ENCODE assay signal across 10 cellular contexts in genomic region chr19:28289294-28290063, GRCh38.
A peak's percentile ranks its signal among the peaks of the same experiment; 100 is the strongest.
DNase-seq lines count a peak whose midpoint lies in the region; ATAC-seq and TF ChIP-seq lines count a peak whose summit lies in the region.
"Had no signal": no experiment of that assay in that cellular context is flagged by ENCODE, and none has a peak within 500 bp of the region (broad histone marks: within the 10 kb centered on the region; RNA-seq: fewer than 3 reads in every experiment).

No MANE protein-coding gene starts in this region.

- H3K4me1 ChIP-seq in BLaER1 treated with 17β-estradiol and CSF1 and Interleukin-3, amounts not matched to agents 10 nM and 100 nM, result peaks cover 23 to 85% (median 81%) of the 10 kb centered on the region in 10 experiments
- H3K4me1 ChIP-seq in gastroesophageal sphincter, result peaks cover 0 to 13% (median 0%) of the 10 kb centered on the region in 3 donors

- TF ChIP-seq POLR2A in gastroesophageal sphincter (IDR thresholded peaks at IDR 0.05), result no peak

- 17 to 19% methylated on average over 3 to 4 of the region's 9 CpGs for WGBS in gastroesophageal sphincter (ENCODE audit: low coverage in 1 of 2), 2 donors

- H4K20me1 ChIP-seq in BLaER1 treated with 17β-estradiol and CSF1 and Interleukin-3, amounts not matched to agents 10 nM and 100 nM, result no peaks in the 10 kb centered on the region

- ATAC-seq in gastroesophageal sphincter (no peak), GM18907 (IDR thresholded peaks at IDR 0.05; ENCODE audit: unreplicated experiment) (no peak), HG02970 (IDR thresholded peaks at IDR 0.05; ENCODE audit: low FRiP score, unreplicated experiment) (no peak)

- no peak for TF ChIP-seq EP300 in gastroesophageal sphincter (IDR thresholded peaks at IDR 0.05)

- peak overlapping the region in 5 of 11 experiments; percentile 3 to 54 (median 52); a peak in 10 of 22 replicates for H3K9ac ChIP-seq in BLaER1 treated with 17β-estradiol and CSF1 and Interleukin-3, amounts not matched to agents 10 nM and 100 nM

- H3K27me3 ChIP-seq in BLaER1 treated with 17β-estradiol and CSF1 and Interleukin-3, amounts not matched to agents 10 nM and 100 nM, result no peaks in the 10 kb centered on the region
- peaks cover 4% of the 10 kb centered on the region for H3K27me3 ChIP-seq in gastroesophageal sphincter

- peak overlapping the region in 7 of 11 experiments; percentile 29 to 51 (median 35); a peak in 12 of 22 replicates for H3K27ac ChIP-seq in BLaER1 treated with 17β-estradiol and CSF1 and Interleukin-3, amounts not matched to agents 10 nM and 100 nM
- H3K27ac ChIP-seq in caudate nucleus (ENCODE audit: low read depth, low read length) (peak overlapping the region; percentile 59), gastroesophageal sphincter (no peak overlapping the region)

- peak overlapping the region; percentile 23 to 97 (median 87) for H3K4me2 ChIP-seq in BLaER1 treated with 17β-estradiol and CSF1 and Interleukin-3, amounts not matched to agents 10 nM and 100 nM

- H3K4me3 ChIP-seq in BLaER1 treated with 17β-estradiol and CSF1 and Interleukin-3, amounts not matched to agents 10 nM and 100 nM, result peak overlapping the region in 4 of 10 experiments; percentile 26 to 50 (median 36); a peak in 6 of 20 replicates
- H3K4me3 ChIP-seq in gastroesophageal sphincter, result no peak overlapping the region

- peak; percentile 91 for DNase-seq in NCI-H1436 treated with DMSO at 0.1 percent for 48 hours (lab: John Stamatoyannopoulos, UW)
- peak in 53 of 61 donors; percentile 3 to 77 (median 41) for DNase-seq in caudate nucleus (lab: John Stamatoyannopoulos, UW)
- DNase-seq in middle frontal gyrus (ENCODE audit: extremely low spot score, low spot score), result peak; percentile 58
- no peak for DNase-seq in CD1c-positive myeloid dendritic cell (ENCODE audit: extremely low spot score)
- DNase-seq: activated gamma-delta T cell, GDM1 had no signal

- no peaks in the 10 kb centered on the region for H3K36me3 ChIP-seq in BLaER1 treated with 17β-estradiol and CSF1 and Interleukin-3, amounts not matched to agents 10 nM and 100 nM
- H3K36me3 ChIP-seq in gastroesophageal sphincter, result no peaks in the 10 kb centered on the region

- no peak for TF ChIP-seq CTCF in gastroesophageal sphincter (IDR thresholded peaks at IDR 0.05)

- H3K9me3 ChIP-seq in BLaER1 treated with 17β-estradiol and CSF1 and Interleukin-3, amounts not matched to agents 10 nM and 100 nM (replicated peaks in 1 of 11), result peaks cover 8 to 16% (median 13%) of the 10 kb centered on the region in 11 experiments; a peak in 15 of 22 replicates
- H3K9me3 ChIP-seq in gastroesophageal sphincter, result peaks cover 0 to 10% (median 0%) of the 10 kb centered on the region in 3 donors

Comparison
In these comparisons a context has a peak if more than half of its experiments do, and no peak if none do; other contexts are left out.
1. H3K27ac ChIP-seq: peak in BLaER1 treated with 17β-estradiol and CSF1 and Interleukin-3, amounts not matched to agents 10 nM and 100 nM (7 of 11) and caudate nucleus (single experiment); none in gastroesophageal sphincter (0 of 4).